Comparison of ENCODE assay signal across 1 cellular context in genomic region chr1:156148236-156148635, GRCh38.
TF ChIP-seq lines count a peak whose summit lies in the region.

No MANE protein-coding gene starts in this region.

TF ChIP-seq in IMR-90, 13 proteins besides CTCF, POLR2A, EP300 and RAD21 (continued from another document):
- no peak for TF ChIP-seq USF2 (IDR thresholded peaks at IDR 0.05; ENCODE audit: low read depth, low read length)
- no peak for TF ChIP-seq MAFK (IDR thresholded peaks at IDR 0.05; ENCODE audit: low read depth, low read length)
- no peak for TF ChIP-seq NFE2L2 (IDR thresholded peaks at IDR 0.05; ENCODE audit: low read depth, low read length)
- TF ChIP-seq MXI1 (IDR thresholded peaks at IDR 0.05; ENCODE audit: borderline replicate concordance, low read depth, low read length): no peak
- TF ChIP-seq RFX5 (IDR thresholded peaks at IDR 0.05; ENCODE audit: low read depth, low read length): no peak
- TF ChIP-seq MAZ (IDR thresholded peaks at IDR 0.05; ENCODE audit: borderline replicate concordance, low read depth, low read length): no peak
